Comparison of ENCODE assay signal across 25 cellular contexts in genomic region chr17:75209061-75209460, GRCh38.
"Had no signal": no experiment of that assay in that cellular context is flagged by ENCODE, and none has a peak within 500 bp of the region (broad histone marks: within the 10 kb centered on the region; RNA-seq: fewer than 3 reads in every experiment).

No MANE protein-coding gene starts in this region.

- H3K4me3 ChIP-seq: adrenal gland, cardiac muscle cell, gastroesophageal sphincter, hepatocyte, right lobe of liver, upper lobe of left lung, vagina had no signal

- ATAC-seq: gastroesophageal sphincter; left colon; right lobe of liver; stimulated activated effector memory CD8-positive, alpha-beta T cell treated with anti-CD3 and anti-CD28 coated beads, Interleukin-12 subunit alpha, Interleukin-12 subunit beta, amount 100 ng/mL, for 72 hours had no signal

- H3K27me3 Mint-ChIP-seq: activated CD4-positive, alpha-beta memory T cell treated with anti-CD3 and anti-CD28 coated beads for 36 hours; activated CD4-positive, alpha-beta T cell treated with anti-CD3 and anti-CD28 coated beads, Interleukin-2, amount 10 ng/mL, durations not matched to agents 24 days and 14 days; activated naive CD8-positive, alpha-beta T cell treated with anti-CD3 and anti-CD28 coated beads for 36 hours; progenitor cell of endocrine pancreas; stimulated activated naive CD8-positive, alpha-beta T cell treated with anti-CD3 and anti-CD28 coated beads, Interleukin-15, Interleukin-2, amounts not matched to agents 100 ng/mL and 50 ng/mL, for 24 hours had no signal

- H3K27ac Mint-ChIP-seq: activated CD4-positive, alpha-beta memory T cell treated with anti-CD3 and anti-CD28 coated beads for 36 hours; activated CD4-positive, alpha-beta T cell treated with anti-CD3 and anti-CD28 coated beads, Interleukin-2, amount 10 ng/mL, durations not matched to agents 24 days and 14 days; activated naive CD4-positive, alpha-beta T cell treated with anti-CD3 and anti-CD28 coated beads for 36 hours; activated naive CD8-positive, alpha-beta T cell treated with anti-CD3 and anti-CD28 coated beads for 36 hours; activated T-helper 1 cell treated with anti-CD3 and anti-CD28 coated beads, Interleukin-12 subunit alpha, Interleukin-12 subunit beta, Interleukin-2, Interleukin-4 antibody, amounts not matched to agents 30 ng/mL and 10 ng/mL and 1 ng/mL, durations not matched to agents 14 hours and 24 hours and 36 hours; progenitor cell of endocrine pancreas; stimulated activated effector memory CD8-positive, alpha-beta T cell treated with anti-CD3 and anti-CD28 coated beads, Interleukin-12 subunit alpha, Interleukin-12 subunit beta, amount 100 ng/mL, for 72 hours; stimulated activated naive CD8-positive, alpha-beta T cell treated with anti-CD3 and anti-CD28 coated beads, Interleukin-15, Interleukin-2, amounts not matched to agents 100 ng/mL and 50 ng/mL, for 24 hours; T-helper 1 cell treated with Interleukin-12 subunit alpha and Interleukin-12 subunit beta and Interleukin-4 antibody, amounts not matched to agents 30 μg/mL and 1 μg/mL, for 36 hours had no signal

- H3K9me3 Mint-ChIP-seq: activated CD4-positive, alpha-beta memory T cell treated with anti-CD3 and anti-CD28 coated beads for 36 hours; activated CD4-positive, alpha-beta T cell treated with anti-CD3 and anti-CD28 coated beads, Interleukin-2, amount 10 ng/mL, durations not matched to agents 24 days and 14 days; activated naive CD4-positive, alpha-beta T cell treated with anti-CD3 and anti-CD28 coated beads for 36 hours; activated naive CD8-positive, alpha-beta T cell treated with anti-CD3 and anti-CD28 coated beads for 36 hours; activated T-helper 1 cell treated with anti-CD3 and anti-CD28 coated beads, Interleukin-12 subunit alpha, Interleukin-12 subunit beta, Interleukin-2, Interleukin-4 antibody, amounts not matched to agents 30 ng/mL and 10 ng/mL and 1 ng/mL, durations not matched to agents 14 hours and 24 hours and 36 hours; brain; stimulated activated effector memory CD8-positive, alpha-beta T cell treated with anti-CD3 and anti-CD28 coated beads, Interleukin-12 subunit alpha, Interleukin-12 subunit beta, amount 100 ng/mL, for 72 hours; stimulated activated naive CD8-positive, alpha-beta T cell treated with anti-CD3 and anti-CD28 coated beads, Interleukin-15, Interleukin-2, amounts not matched to agents 100 ng/mL and 50 ng/mL, for 24 hours; T-helper 1 cell treated with Interleukin-12 subunit alpha and Interleukin-12 subunit beta and Interleukin-4 antibody, amounts not matched to agents 30 μg/mL and 1 μg/mL, for 36 hours had no signal

- H3K9me3 ChIP-seq: adrenal gland, gastroesophageal sphincter, right lobe of liver, upper lobe of left lung, vagina had no signal

- H2AFZ ChIP-seq: hepatocyte had no signal

- H3K4me2 ChIP-seq: hepatocyte had no signal

- DNase-seq: activated CD4-positive, alpha-beta memory T cell treated with anti-CD3 and anti-CD28 coated beads for 36 hours; activated CD4-positive, alpha-beta T cell treated with anti-CD3 and anti-CD28 coated beads, Interleukin-2, amount 10 ng/mL, durations not matched to agents 24 days and 14 days; activated CD4-positive, CD25-positive, alpha-beta regulatory T cell treated with anti-CD3 and anti-CD28 coated beads, Interleukin-2, amount 50 U/mL, for 72 hours; activated effector memory CD4-positive, alpha-beta T cell treated with anti-CD3 and anti-CD28 coated beads, Interleukin-2, amount 50 U/mL, for 16 hours; activated naive CD4-positive, alpha-beta T cell treated with anti-CD3 and anti-CD28 coated beads for 36 hours; activated naive CD8-positive, alpha-beta T cell treated with anti-CD3 and anti-CD28 coated beads for 36 hours; adrenal gland; aorta; left colon; mammary epithelial cell; right lobe of liver; stimulated activated CD4-positive, alpha-beta T cell treated with anti-CD3 and anti-CD28 coated beads, Interleukin-4, amount 100 ng/mL, for 24 hours; SW 1271; T-helper 9 cell; upper lobe of left lung had no signal

- H3K4me3 Mint-ChIP-seq: activated CD4-positive, alpha-beta memory T cell treated with anti-CD3 and anti-CD28 coated beads for 36 hours; activated CD4-positive, alpha-beta T cell treated with anti-CD3 and anti-CD28 coated beads, Interleukin-2, amount 10 ng/mL, durations not matched to agents 24 days and 14 days; activated naive CD4-positive, alpha-beta T cell treated with anti-CD3 and anti-CD28 coated beads for 36 hours; activated naive CD8-positive, alpha-beta T cell treated with anti-CD3 and anti-CD28 coated beads for 36 hours; stimulated activated effector memory CD8-positive, alpha-beta T cell treated with anti-CD3 and anti-CD28 coated beads, Interleukin-12 subunit alpha, Interleukin-12 subunit beta, amount 100 ng/mL, for 72 hours; stimulated activated naive CD8-positive, alpha-beta T cell treated with anti-CD3 and anti-CD28 coated beads, Interleukin-15, Interleukin-2, amounts not matched to agents 100 ng/mL and 50 ng/mL, for 24 hours; T-helper 1 cell treated with Interleukin-12 subunit alpha and Interleukin-12 subunit beta and Interleukin-4 antibody, amounts not matched to agents 30 μg/mL and 1 μg/mL, for 36 hours had no signal

- H3K27ac ChIP-seq: adrenal gland, cardiac muscle cell, gastroesophageal sphincter, hepatocyte, right lobe of liver, upper lobe of left lung, vagina had no signal
